Comparison of ENCODE assay signal across 8 cellular contexts in the genomic region with DNA sequence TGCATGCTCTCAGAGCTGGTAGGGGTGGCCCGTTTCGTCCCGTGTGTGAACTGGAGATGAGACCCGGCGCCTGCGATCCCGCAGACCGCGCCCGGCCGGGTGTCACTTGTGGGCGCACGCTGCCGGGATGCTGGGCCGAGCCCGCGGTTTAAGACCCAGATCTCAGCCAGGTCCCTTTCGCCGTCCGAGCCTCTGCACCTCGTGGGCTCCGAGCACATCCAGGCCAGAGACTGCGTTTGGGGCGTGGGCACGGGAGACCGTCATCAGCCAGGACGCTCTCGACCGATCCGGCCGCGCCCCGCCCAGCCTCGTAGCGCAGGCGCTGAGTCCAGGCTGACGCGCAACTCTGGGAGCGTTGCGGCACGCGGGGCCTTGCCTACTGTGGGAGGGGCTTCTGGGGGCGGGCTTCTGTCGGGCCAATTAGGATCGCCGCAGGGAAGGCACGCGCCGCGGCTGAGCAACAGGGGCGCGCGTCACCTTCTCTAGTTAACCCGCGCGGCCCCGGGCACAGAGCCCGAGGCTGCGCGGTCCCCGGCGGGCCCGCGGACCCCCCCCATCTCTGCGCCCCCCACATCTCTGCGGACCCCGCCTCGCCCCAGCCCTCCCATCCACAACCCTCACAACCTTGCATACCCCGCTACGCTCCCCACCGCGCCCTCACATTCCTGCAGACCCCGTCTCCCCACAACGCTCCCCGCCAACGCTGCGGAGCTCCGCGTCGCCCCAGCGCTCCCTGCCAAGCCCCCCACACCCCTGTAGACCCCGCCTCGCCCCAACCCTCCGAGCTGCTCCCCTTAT. TPM values are rescaled to one million over a fixed set of nuclear protein-coding genes. Genes with fewer than 3 reads are reported as not detected.
DNase-seq lines count a peak whose midpoint lies in the region; ATAC-seq and TF ChIP-seq lines count a peak whose summit lies in the region.

No MANE protein-coding gene starts in this region.

- intact Hi-C loops in PC-9 (cut with micrococcal nuclease; ENCODE audit: unreplicated experiment) = no loop called here

- H3K27ac ChIP-seq in PC-9 (peak overlapping the region; percentile 38), esophagus (ENCODE audit: low read depth in 2 of 2, low read length in 1 of 2) (peak overlapping the region; percentile 97)

- CTCF ChIA-PET in PC-9 (lab: Charles Lee) = interaction anchor here (0.5 kb wide), 1 partner anchor 124 kb away, joined by 5 read pairs; no protein-coding TSS in a partner anchor

- H3F3A ChIP-seq in PC-9 (ENCODE audit: insufficient read depth, low read depth) = peaks cover 28% of the 10 kb centered on the region

- no peaks in the 10 kb centered on the region for H3K9me2 ChIP-seq in PC-9 (ENCODE audit: insufficient read depth)

- no peaks in the 10 kb centered on the region for H3K36me3 ChIP-seq in PC-9 (ENCODE audit: low read depth)
- peaks cover 3 to 36% of the 10 kb centered on the region in 2 donors for H3K36me3 ChIP-seq in esophagus (ENCODE audit: control insufficient read depth in 2 of 2, insufficient read depth in 2 of 2, low read length in 1 of 2)

- ATAC-seq in GM21619 (IDR thresholded peaks at IDR 0.05; ENCODE audit: unreplicated experiment) = peak; percentile 76
- ATAC-seq in activated T-cell treated with anti-CD3 and anti-CD28 coated beads, Interleukin-2, amount 50 U/mL, for 4 hours = peak; percentile 92 to 94

- H2AFZ ChIP-seq in PC-9 = peak overlapping the region; percentile 83

- POLR2A ChIA-PET in PC-9 (lab: Charles Lee; ENCODE audit: unreplicated experiment) = interaction anchor here (0.6 to 0.8 kb wide), 3 partner anchors 317 to 749 kb away, joined by 3 to 16 read pairs (median 5); a partner anchor contains a TSS

- H3K4me1 ChIP-seq in PC-9 (replicated peaks; ENCODE audit: insufficient read depth) (peaks cover 18% of the 10 kb centered on the region; the same call in 1 of the 2 replicates), esophagus (ENCODE audit: control insufficient read depth in 2 of 2, insufficient read depth in 2 of 2, low read length in 1 of 2) (peaks cover 6 to 15% of the 10 kb centered on the region in 2 donors)

- DNase-seq in DMS114 treated with DMSO at 0.1 percent for 48 hours (lab: John Stamatoyannopoulos, UW; ENCODE audit: unreplicated experiment) = peak; percentile 91
- DNase-seq in Jurkat, Clone E6-1 (ENCODE audit: low read depth, low spot score) = peak; percentile 91
- peak; percentile 91 to 99 for DNase-seq in PC-9
- DNase-seq in activated T-cell treated with anti-CD3 and anti-CD28 coated beads, Interleukin-2, amount 50 U/mL, for 4 hours = peak; percentile 95
- DNase-seq in myocyte (ENCODE audit: low read depth) = peak; percentile 97
- DNase-seq in stimulated activated CD8-positive, alpha-beta memory T cell treated with anti-CD3 and anti-CD28 coated beads, Interleukin-7, amount 100 ng/mL, for 4 hours (ENCODE audit: low read depth in 2 of 2) = peak; percentile 94 to 98

- BruUV-seq in PC-9 (replicated peaks; lab: Mats Ljungman, UMichigan) = no TSS peak

- no peaks in the 10 kb centered on the region for H3K9me3 Mint-ChIP-seq in activated T-cell treated with anti-CD3 and anti-CD28 coated beads, Interleukin-2, amount 50 U/mL, for 4 hours

- TF ChIP-seq CTCF in PC-9 (conservative IDR thresholded peaks at IDR 0.05) = no peak

- no peaks in the 10 kb centered on the region for H3K27me3 Mint-ChIP-seq in activated T-cell treated with anti-CD3 and anti-CD28 coated beads, Interleukin-2, amount 50 U/mL, for 4 hours (ENCODE audit: low read depth)

- H3K36me3 Mint-ChIP-seq in activated T-cell treated with anti-CD3 and anti-CD28 coated beads, Interleukin-2, amount 50 U/mL, for 4 hours (ENCODE audit: insufficient read depth) = no peaks in the 10 kb centered on the region

- H3K27me3 ChIP-seq in PC-9 (ENCODE audit: insufficient read depth, low read depth) (no peaks in the 10 kb centered on the region), esophagus (ENCODE audit: control insufficient read depth in 1 of 2, insufficient read depth in 2 of 2, low read length in 2 of 2) (no peaks in the 10 kb centered on the region)

- no peaks in the 10 kb centered on the region for H3K9me3 ChIP-seq in PC-9 (ENCODE audit: insufficient read depth, low read depth)
- no peaks in the 10 kb centered on the region for H3K9me3 ChIP-seq in esophagus (ENCODE audit: control insufficient read depth in 2 of 2, insufficient read depth in 1 of 2, low read depth in 1 of 2, low read length in 1 of 2)

- H4K20me1 ChIP-seq in PC-9 (ENCODE audit: insufficient read depth) = no peaks in the 10 kb centered on the region

- whole genome bisulfite sequencing in esophagus, 2 donors = 0% methylated on average over 63 to 84 of the region's 84 CpGs

- H3K79me2 ChIP-seq in PC-9 (ENCODE audit: low read depth) = no peaks in the 10 kb centered on the region

- peaks cover 18% of the 10 kb centered on the region for H3K4me1 Mint-ChIP-seq in activated T-cell treated with anti-CD3 and anti-CD28 coated beads, Interleukin-2, amount 50 U/mL, for 4 hours (ENCODE audit: low read depth)

- peak overlapping the region; percentile 59 for H3K4me3 ChIP-seq in Jurkat, Clone E6-1 (ENCODE audit: low read length)
- H3K4me3 ChIP-seq in PC-9 (peak overlapping the region; percentile 57), esophagus (ENCODE audit: low read depth in 1 of 2, low read length in 2 of 2) (peak overlapping the region; percentile 55 to 63)

- H3K4me3 Mint-ChIP-seq in activated T-cell treated with anti-CD3 and anti-CD28 coated beads, Interleukin-2, amount 50 U/mL, for 4 hours = peak overlapping the region; percentile 90

- peak overlapping the region; percentile 85 for H3K4me2 ChIP-seq in PC-9

RNA-seq across cellular contexts. Expression of a gene that starts 0.7 kb away (rescaled TPM):
- polyA plus RNA-seq in Jurkat, Clone E6-1 (2012; ENCODE audit: insufficient read depth, insufficient read length) = 5.9 TPM
- total RNA-seq in PC-9 (2021) (0.43 and 0.94 TPM in 2 replicates), myocyte (0.32 TPM in 1 of 2 replicates, not detected in the other)
- under 1 TPM; 0.16 to 0.60 (median 0.38) TPM for total RNA-seq in activated T-cell treated with anti-CD3 and anti-CD28 coated beads, Interleukin-2, amount 50 U/mL, for 4 hours
- polyA plus RNA-seq in esophagus = under 1 TPM; 0.18 to 0.55 TPM
- polyA plus RNA-seq in myocyte (2012) = 2.5 TPM

RNA-seq across cellular contexts. Expression of a gene that starts 5.9 kb away (rescaled TPM):
- polyA plus RNA-seq in Jurkat, Clone E6-1 (2012; ENCODE audit: insufficient read depth, insufficient read length) = 28.8 TPM
- 43.2 and 46.8 TPM in 2 replicates for total RNA-seq in PC-9 (2021)
- 10 to 100 TPM; 47.1 to 55.3 (median 54.3) TPM for total RNA-seq in activated T-cell treated with anti-CD3 and anti-CD28 coated beads, Interleukin-2, amount 50 U/mL, for 4 hours
- polyA plus RNA-seq in esophagus = 10 to 100 TPM; 11.8 to 12.8 TPM
- 22.4 and 22.6 TPM in 2 replicates for total RNA-seq in myocyte
- 28.1 TPM for polyA plus RNA-seq in myocyte (2012)

RNA-seq across cellular contexts. Expression of a gene that starts 11.7 kb away (rescaled TPM):
- polyA plus RNA-seq in Jurkat, Clone E6-1 (2012; ENCODE audit: insufficient read depth, insufficient read length) = 33.6 TPM
- total RNA-seq in PC-9 (2021) = 47.9 and 61.5 TPM in 2 replicates
- 10 to 100 TPM; 32.0 to 35.3 (median 35.0) TPM for total RNA-seq in activated T-cell treated with anti-CD3 and anti-CD28 coated beads, Interleukin-2, amount 50 U/mL, for 4 hours
- polyA plus RNA-seq in esophagus = 10 to 100 TPM; 18.8 to 24.1 TPM
- total RNA-seq in myocyte = 39.7 and 47.1 TPM in 2 replicates
- polyA plus RNA-seq in myocyte (2012) = 32.5 TPM

RNA-seq across cellular contexts. Expression of a gene that starts 18.1 kb away (rescaled TPM):
- 139 TPM for polyA plus RNA-seq in Jurkat, Clone E6-1 (2012; ENCODE audit: insufficient read depth, insufficient read length)
- 205 and 249 TPM in 2 replicates for total RNA-seq in PC-9 (2021)
- 100 to 1,000 TPM; 184 to 198 (median 188) TPM for total RNA-seq in activated T-cell treated with anti-CD3 and anti-CD28 coated beads, Interleukin-2, amount 50 U/mL, for 4 hours
- 100 to 1,000 TPM; 196 to 214 TPM for polyA plus RNA-seq in esophagus
- 50.9 and 59.2 TPM in 2 replicates for total RNA-seq in myocyte
- polyA plus RNA-seq in myocyte (2012) = 273 TPM

RNA-seq across cellular contexts. Expression of a gene that starts 57.0 kb away (rescaled TPM):
- polyA plus RNA-seq in Jurkat, Clone E6-1 (2012; ENCODE audit: insufficient read depth, insufficient read length) = 6.2 TPM
- total RNA-seq in PC-9 (2021) = 30.0 and 34.2 TPM in 2 replicates
- total RNA-seq in activated T-cell treated with anti-CD3 and anti-CD28 coated beads, Interleukin-2, amount 50 U/mL, for 4 hours = 10 to 100 TPM; 25.0 to 27.2 (median 26.3) TPM
- polyA plus RNA-seq in esophagus = 1 to 10 TPM; 1.3 to 2.8 TPM
- total RNA-seq in myocyte = 27.6 and 46.3 TPM in 2 replicates
- 11.1 TPM for polyA plus RNA-seq in myocyte (2012)

Comparison
In these comparisons a context has a peak if more than half of its experiments do, and no peak if none do; other contexts are left out.
1. Peak in every context shown above with its lines: DNase-seq, ATAC-seq, H3K4me3 ChIP-seq and H3K27ac ChIP-seq.